Comparison of ENCODE assay signal across 21 cellular contexts in genomic region chr10:6771361-6771760, GRCh38.
DNase-seq lines count a peak whose midpoint lies in the region; ATAC-seq, FAIRE-seq and TF ChIP-seq lines count a peak whose summit lies in the region.
"Had no signal": no experiment of that assay in that cellular context is flagged by ENCODE, and none has a peak within 500 bp of the region (broad histone marks: within the 10 kb centered on the region; RNA-seq: fewer than 3 reads in every experiment).

No MANE protein-coding gene starts in this region.

- no peak overlapping the region for H3K9ac ChIP-seq in astrocyte (ENCODE audit: low read length)
- H3K9ac ChIP-seq: BLaER1 treated with 17β-estradiol and CSF1 and Interleukin-3, amounts not matched to agents 10 nM and 100 nM had no signal

- no peak for DNase-seq in GM23338 (ENCODE audit: low spot score)
- no peak for DNase-seq in astrocyte (ENCODE audit: low read depth)
- DNase-seq in fibroblast of villous mesenchyme (ENCODE audit: low read depth) = peak; percentile 80
- DNase-seq in putamen (ENCODE audit: low spot score) = no peak
- DNase-seq: AML-193; BE2C; Calu3; CD4-positive, alpha-beta memory T cell; COR-L47; DMS53; DMS79 treated with DMSO at 0.1 percent for 48 hours; GOT3; HFFc6 had no signal

- H3K4me1 ChIP-seq in GM23338 (ENCODE audit: insufficient read depth) (no peaks in the 10 kb centered on the region), astrocyte (ENCODE audit: insufficient read depth, low read length) (no peaks in the 10 kb centered on the region)
- H3K4me1 ChIP-seq: BE2C had no signal

- H3K27ac ChIP-seq in GM23338 (ENCODE audit: low read depth) (no peak overlapping the region), astrocyte (ENCODE audit: low read depth, low read length) (no peak overlapping the region)
- H3K27ac ChIP-seq: BLaER1 treated with 17β-estradiol and CSF1 and Interleukin-3, amounts not matched to agents 10 nM and 100 nM had no signal

- H3F3A ChIP-seq in GM23338 (replicated peaks; ENCODE audit: low read depth) = no peaks in the 10 kb centered on the region

- H3K27ac Mint-ChIP-seq in GM23338 = no peak overlapping the region
- no peak overlapping the region for H3K27ac Mint-ChIP-seq in astrocyte (ENCODE audit: unreplicated experiment)
- H3K27ac Mint-ChIP-seq: CD4-positive, alpha-beta memory T cell had no signal

- no peaks in the 10 kb centered on the region for H3K36me3 ChIP-seq in GM23338 (ENCODE audit: insufficient read depth)
- H3K36me3 ChIP-seq in astrocyte (ENCODE audit: insufficient read depth, low read length) = no peaks in the 10 kb centered on the region
- H3K36me3 ChIP-seq: BE2C; BLaER1 treated with 17β-estradiol and CSF1 and Interleukin-3, amounts not matched to agents 10 nM and 100 nM; HAP-1 had no signal

- peaks cover 5% of the 10 kb centered on the region; the same call in 1 of the 3 replicates for H3K36me3 Mint-ChIP-seq in GM23338 (ENCODE audit: low read depth)
- no peaks in the 10 kb centered on the region for H3K36me3 Mint-ChIP-seq in astrocyte (ENCODE audit: low read depth, unreplicated experiment)
- H3K36me3 Mint-ChIP-seq: CD4-positive, alpha-beta memory T cell had no signal

- H3K4me2 ChIP-seq in GM23338 (no peak overlapping the region), astrocyte (ENCODE audit: low read length) (no peak overlapping the region)
- H3K4me2 ChIP-seq: BLaER1 treated with 17β-estradiol and CSF1 and Interleukin-3, amounts not matched to agents 10 nM and 100 nM had no signal

- H4K20me1 ChIP-seq in GM23338 (replicated peaks; ENCODE audit: insufficient read depth) = no peaks in the 10 kb centered on the region
- H4K20me1 ChIP-seq in astrocyte (ENCODE audit: insufficient read depth, low read length) = no peaks in the 10 kb centered on the region
- H4K20me1 ChIP-seq: BLaER1 treated with 17β-estradiol and CSF1 and Interleukin-3, amounts not matched to agents 10 nM and 100 nM had no signal

- H3K4me1 Mint-ChIP-seq in GM23338 = peaks cover 5% of the 10 kb centered on the region
- peaks cover 2% of the 10 kb centered on the region for H3K4me1 Mint-ChIP-seq in astrocyte (ENCODE audit: low read depth, unreplicated experiment)
- H3K4me1 Mint-ChIP-seq: CD4-positive, alpha-beta memory T cell had no signal

- H3K4me3 Mint-ChIP-seq in GM23338 = no peak overlapping the region
- H3K4me3 Mint-ChIP-seq in astrocyte (ENCODE audit: unreplicated experiment) = no peak overlapping the region
- H3K4me3 Mint-ChIP-seq: CD4-positive, alpha-beta memory T cell had no signal

- ATAC-seq in GM23338 (no peak), GM18498 (IDR thresholded peaks at IDR 0.05; ENCODE audit: unreplicated experiment) (no peak), HG02759 (IDR thresholded peaks at IDR 0.05; ENCODE audit: unreplicated experiment) (no peak)
- ATAC-seq in activated CD4-positive, CD25-positive, alpha-beta regulatory T cell treated with anti-CD3 and anti-CD28 coated beads, Interleukin-2, amount 50 U/mL, for 24 hours = no peak

- H3K27me3 ChIP-seq in GM23338 (ENCODE audit: insufficient read depth) = no peaks in the 10 kb centered on the region
- H3K27me3 ChIP-seq in astrocyte (ENCODE audit: insufficient read depth, low read length) = no peaks in the 10 kb centered on the region
- H3K27me3 ChIP-seq: BE2C; BLaER1 treated with 17β-estradiol and CSF1 and Interleukin-3, amounts not matched to agents 10 nM and 100 nM had no signal

- H3K9me2 ChIP-seq in GM23338 (ENCODE audit: insufficient read depth) = peaks cover 5% of the 10 kb centered on the region; the same call in 1 of the 2 replicates

- no peaks in the 10 kb centered on the region for H3K27me3 Mint-ChIP-seq in GM23338 (ENCODE audit: insufficient read depth, low read depth, poor library complexity)
- no peaks in the 10 kb centered on the region for H3K27me3 Mint-ChIP-seq in astrocyte (ENCODE audit: low read depth, unreplicated experiment)

- H3K9me3 Mint-ChIP-seq in GM23338 (peaks cover 4% of the 10 kb centered on the region; the same call in 2 of the 3 replicates), astrocyte (ENCODE audit: unreplicated experiment) (no peaks in the 10 kb centered on the region)

- FAIRE-seq in astrocyte (lab: Jason Lieb, UNC) = peak; percentile 52
- FAIRE-seq: GM12892, GM19239, H54 had no signal

- H3K79me2 ChIP-seq in GM23338 (replicated peaks; ENCODE audit: insufficient read depth) (no peaks in the 10 kb centered on the region), astrocyte (ENCODE audit: insufficient read depth, low read length) (no peaks in the 10 kb centered on the region)

- TF ChIP-seq CTCF in GM23338 (conservative IDR thresholded peaks at IDR 0.05; ENCODE audit: low read depth in 2 of 2) = no peak
- TF ChIP-seq CTCF in astrocyte (IDR thresholded peaks at IDR 0.05; ENCODE audit: insufficient read depth, low read depth, low read length) = no peak
- no peak for TF ChIP-seq CTCF in fibroblast of villous mesenchyme (IDR thresholded peaks at IDR 0.05; ENCODE audit: insufficient read depth, low read depth, low read length)

- no peak overlapping the region for H3K4me3 ChIP-seq in GM23338
- no peak overlapping the region for H3K4me3 ChIP-seq in astrocyte (ENCODE audit: insufficient read depth, low read depth, low read length)
- H3K4me3 ChIP-seq in fibroblast of villous mesenchyme (ENCODE audit: low read depth, low read length) = no peak overlapping the region
- H3K4me3 ChIP-seq: BLaER1 treated with 17β-estradiol and CSF1 and Interleukin-3, amounts not matched to agents 10 nM and 100 nM; HAP-1 had no signal

- H2AFZ ChIP-seq in GM23338 = peak overlapping the region; percentile 11; the same call in 1 of the 2 replicates
- no peak overlapping the region for H2AFZ ChIP-seq in astrocyte (ENCODE audit: low read depth, low read length)

- peaks cover 3% of the 10 kb centered on the region for H3K9me3 ChIP-seq in astrocyte (ENCODE audit: insufficient read depth, low read depth, low read length)
- H3K9me3 ChIP-seq: BE2C had no signal

TF ChIP-seq in GM23338, 12 proteins besides CTCF, POLR2A, EP300 and RAD21 (continues in another document):
- TF ChIP-seq POLR2AphosphoS5 (IDR thresholded peaks at IDR 0.05; ENCODE audit: low read depth) = no peak
- TF ChIP-seq REST (IDR thresholded peaks at IDR 0.05; ENCODE audit: unreplicated experiment) = no peak
- TF ChIP-seq EZH2 (IDR thresholded peaks at IDR 0.05; ENCODE audit: low read depth, unreplicated experiment) = no peak
- no peak for TF ChIP-seq CREB1 (CRISPR knock-in tag; IDR thresholded peaks at IDR 0.05; ENCODE audit: low read depth)
- TF ChIP-seq NANOG (IDR thresholded peaks at IDR 0.05; ENCODE audit: borderline replicate concordance) = no peak
- no peak for TF ChIP-seq ETS1 (IDR thresholded peaks at IDR 0.05)
- TF ChIP-seq ZNF331 (CRISPR knock-in tag; IDR thresholded peaks at IDR 0.05; ENCODE audit: low read depth) = no peak
